In the genomic region with DNA sequence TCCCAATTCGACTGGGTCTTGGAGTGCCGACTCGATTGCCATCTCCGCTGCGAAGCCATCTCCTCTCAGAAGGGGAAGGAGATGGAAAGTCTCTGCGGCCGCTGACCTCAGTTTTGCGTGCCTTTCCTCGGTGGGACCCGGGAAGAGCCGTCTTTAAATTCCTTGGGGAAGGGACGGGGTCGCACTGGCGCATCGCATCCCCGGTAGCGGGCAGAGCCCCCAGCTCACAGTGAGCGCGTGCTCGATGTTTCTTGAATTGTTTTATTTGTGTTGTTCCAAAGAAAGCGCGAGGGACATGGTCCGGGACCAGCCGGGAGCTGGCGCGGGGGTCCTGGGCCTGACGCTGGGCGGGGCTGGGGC, we compare ENCODE assay signal across 8 cellular contexts. TPM values are rescaled to one million over a fixed set of nuclear protein-coding genes. Genes with fewer than 3 reads are reported as not detected.
DNase-seq lines count a peak whose midpoint lies in the region; ATAC-seq, FAIRE-seq and TF ChIP-seq lines count a peak whose summit lies in the region.

No MANE protein-coding gene starts in this region.

- H3K4me3 ChIP-seq in gastroesophageal sphincter, result peak overlapping the region in 1 of 2 donors; percentile 65

- no peak for FAIRE-seq in urothelium cell line (lab: Jason Lieb, UNC)

- peaks cover 0 to 20% (median 5%) of the 10 kb centered on the region in 3 donors for H3K4me1 ChIP-seq in gastroesophageal sphincter

- TF ChIP-seq EP300 in gastroesophageal sphincter (IDR thresholded peaks at IDR 0.05), result no peak

- ATAC-seq in activated CD8-positive, alpha-beta memory T cell treated with anti-CD3 and anti-CD28 coated beads, Interleukin-2, amount 10 ng/mL, durations not matched to agents 7 days and 5 days, result no peak
- no peak for ATAC-seq in memory B cell (ENCODE audit: low read depth)
- ATAC-seq in stimulated activated naive CD8-positive, alpha-beta T cell treated with anti-CD3 and anti-CD28 coated beads, Interleukin-15, amount 100 ng/mL, for 72 hours, result no peak
- ATAC-seq in gastroesophageal sphincter, result no peak
- ATAC-seq in GM21526 (IDR thresholded peaks at IDR 0.05; ENCODE audit: low FRiP score, unreplicated experiment), result no peak

- no peak for TF ChIP-seq POLR2A in gastroesophageal sphincter (IDR thresholded peaks at IDR 0.05)

- peaks cover 35% of the 10 kb centered on the region for H3K27me3 Mint-ChIP-seq in activated CD8-positive, alpha-beta memory T cell treated with anti-CD3 and anti-CD28 coated beads, Interleukin-2, amount 10 ng/mL, durations not matched to agents 7 days and 5 days
- H3K27me3 Mint-ChIP-seq in activated T-helper 2 cell treated with anti-CD3 and anti-CD28 coated beads, Interferon-gamma antibody, Interleukin-2, Interleukin-4, amounts not matched to agents 10 μg/mL and 5 μg/mL and 100 μg/mL, durations not matched to agents 14 hours and 24 hours and 36 hours (ENCODE audit: low read depth), result peaks cover 2% of the 10 kb centered on the region
- H3K27me3 Mint-ChIP-seq in memory B cell, result peaks cover 17% of the 10 kb centered on the region
- H3K27me3 Mint-ChIP-seq in stimulated activated naive CD8-positive, alpha-beta T cell treated with anti-CD3 and anti-CD28 coated beads, Interleukin-15, amount 100 ng/mL, for 72 hours, result peaks cover 48% of the 10 kb centered on the region

- H3K27ac ChIP-seq in gastroesophageal sphincter, result no peak overlapping the region

- DNase-seq in activated CD8-positive, alpha-beta memory T cell treated with anti-CD3 and anti-CD28 coated beads, Interleukin-2, amount 10 ng/mL, durations not matched to agents 7 days and 5 days, result no peak
- DNase-seq in activated CD8-positive, alpha-beta memory T cell treated with anti-CD3 and anti-CD28 coated beads, Interleukin-2, amount 50 U/mL, for 4 hours, result no peak
- DNase-seq in activated T-helper 2 cell treated with anti-CD3 and anti-CD28 coated beads, Interferon-gamma antibody, Interleukin-2, Interleukin-4, amounts not matched to agents 10 μg/mL and 5 μg/mL and 100 μg/mL, durations not matched to agents 14 hours and 24 hours and 36 hours (ENCODE audit: low spot score), result no peak
- no peak for DNase-seq in memory B cell (ENCODE audit: low spot score in 2 of 2)
- DNase-seq in stimulated activated naive CD8-positive, alpha-beta T cell treated with anti-CD3 and anti-CD28 coated beads, Interleukin-15, amount 100 ng/mL, for 72 hours, result no peak
- DNase-seq in urothelium cell line (ENCODE audit: low spot score), result no peak

- H3K4me1 Mint-ChIP-seq in activated CD8-positive, alpha-beta memory T cell treated with anti-CD3 and anti-CD28 coated beads, Interleukin-2, amount 10 ng/mL, durations not matched to agents 7 days and 5 days, result peaks cover 9% of the 10 kb centered on the region
- peaks cover 16% of the 10 kb centered on the region for H3K4me1 Mint-ChIP-seq in activated T-helper 2 cell treated with anti-CD3 and anti-CD28 coated beads, Interferon-gamma antibody, Interleukin-2, Interleukin-4, amounts not matched to agents 10 μg/mL and 5 μg/mL and 100 μg/mL, durations not matched to agents 14 hours and 24 hours and 36 hours (ENCODE audit: low read depth)
- H3K4me1 Mint-ChIP-seq in memory B cell, result peaks cover 2% of the 10 kb centered on the region
- H3K4me1 Mint-ChIP-seq in stimulated activated naive CD8-positive, alpha-beta T cell treated with anti-CD3 and anti-CD28 coated beads, Interleukin-15, amount 100 ng/mL, for 72 hours, result peaks cover 6% of the 10 kb centered on the region

- no peaks in the 10 kb centered on the region for H3K9me3 ChIP-seq in gastroesophageal sphincter

- H3K27ac Mint-ChIP-seq in activated CD8-positive, alpha-beta memory T cell treated with anti-CD3 and anti-CD28 coated beads, Interleukin-2, amount 10 ng/mL, durations not matched to agents 7 days and 5 days, result no peak overlapping the region
- H3K27ac Mint-ChIP-seq in activated T-helper 2 cell treated with anti-CD3 and anti-CD28 coated beads, Interferon-gamma antibody, Interleukin-2, Interleukin-4, amounts not matched to agents 10 μg/mL and 5 μg/mL and 100 μg/mL, durations not matched to agents 14 hours and 24 hours and 36 hours, result no peak overlapping the region
- H3K27ac Mint-ChIP-seq in memory B cell, result no peak overlapping the region
- no peak overlapping the region for H3K27ac Mint-ChIP-seq in stimulated activated naive CD8-positive, alpha-beta T cell treated with anti-CD3 and anti-CD28 coated beads, Interleukin-15, amount 100 ng/mL, for 72 hours

- no peak for TF ChIP-seq CTCF in gastroesophageal sphincter (IDR thresholded peaks at IDR 0.05)

- H3K9me3 Mint-ChIP-seq in activated CD8-positive, alpha-beta memory T cell treated with anti-CD3 and anti-CD28 coated beads, Interleukin-2, amount 10 ng/mL, durations not matched to agents 7 days and 5 days (ENCODE audit: low read depth), result no peaks in the 10 kb centered on the region
- no peaks in the 10 kb centered on the region for H3K9me3 Mint-ChIP-seq in activated T-helper 2 cell treated with anti-CD3 and anti-CD28 coated beads, Interferon-gamma antibody, Interleukin-2, Interleukin-4, amounts not matched to agents 10 μg/mL and 5 μg/mL and 100 μg/mL, durations not matched to agents 14 hours and 24 hours and 36 hours
- H3K9me3 Mint-ChIP-seq in memory B cell, result no peaks in the 10 kb centered on the region
- no peaks in the 10 kb centered on the region for H3K9me3 Mint-ChIP-seq in stimulated activated naive CD8-positive, alpha-beta T cell treated with anti-CD3 and anti-CD28 coated beads, Interleukin-15, amount 100 ng/mL, for 72 hours

- CTCF ChIA-PET in activated CD8-positive, alpha-beta memory T cell treated with anti-CD3 and anti-CD28 coated beads, Interleukin-2, amount 10 ng/mL, durations not matched to agents 7 days and 5 days (lab: Charles Lee), result no interaction called here

- H3K4me3 Mint-ChIP-seq in activated CD8-positive, alpha-beta memory T cell treated with anti-CD3 and anti-CD28 coated beads, Interleukin-2, amount 10 ng/mL, durations not matched to agents 7 days and 5 days, result peak overlapping the region; percentile 44
- H3K4me3 Mint-ChIP-seq in activated T-helper 2 cell treated with anti-CD3 and anti-CD28 coated beads, Interferon-gamma antibody, Interleukin-2, Interleukin-4, amounts not matched to agents 10 μg/mL and 5 μg/mL and 100 μg/mL, durations not matched to agents 14 hours and 24 hours and 36 hours (ENCODE audit: low read depth), result peak overlapping the region; percentile 70
- H3K4me3 Mint-ChIP-seq in memory B cell, result peak overlapping the region; percentile 47
- peak overlapping the region; percentile 59 to 71 for H3K4me3 Mint-ChIP-seq in stimulated activated naive CD8-positive, alpha-beta T cell treated with anti-CD3 and anti-CD28 coated beads, Interleukin-15, amount 100 ng/mL, for 72 hours

- 8 to 43% methylated on average over 5 of the region's 28 CpGs for WGBS in gastroesophageal sphincter (ENCODE audit: low coverage in 1 of 2), 2 donors

- H3K27me3 ChIP-seq in gastroesophageal sphincter, result peaks cover 29% of the 10 kb centered on the region

- peaks cover 0 to 4% of the 10 kb centered on the region in 2 donors for H3K36me3 ChIP-seq in gastroesophageal sphincter

- H3K36me3 Mint-ChIP-seq in activated CD8-positive, alpha-beta memory T cell treated with anti-CD3 and anti-CD28 coated beads, Interleukin-2, amount 10 ng/mL, durations not matched to agents 7 days and 5 days, result no peaks in the 10 kb centered on the region
- peaks cover 10% of the 10 kb centered on the region for H3K36me3 Mint-ChIP-seq in activated T-helper 2 cell treated with anti-CD3 and anti-CD28 coated beads, Interferon-gamma antibody, Interleukin-2, Interleukin-4, amounts not matched to agents 10 μg/mL and 5 μg/mL and 100 μg/mL, durations not matched to agents 14 hours and 24 hours and 36 hours (ENCODE audit: low read depth)
- H3K36me3 Mint-ChIP-seq in memory B cell, result no peaks in the 10 kb centered on the region

- intact Hi-C loops in activated T-helper 2 cell treated with anti-CD3 and anti-CD28 coated beads, Interferon-gamma antibody, Interleukin-2, Interleukin-4, amounts not matched to agents 10 μg/mL and 5 μg/mL and 100 μg/mL, durations not matched to agents 14 hours and 24 hours and 36 hours (cut with micrococcal nuclease), result loop anchor here (1.0 to 5.0 kb wide), 5 partner anchors 57 to 317 kb away; a partner anchor contains a TSS

RNA-seq across cellular contexts. Expression of a gene that starts 0.3 kb away (rescaled TPM):
- total RNA-seq in activated CD8-positive, alpha-beta memory T cell treated with anti-CD3 and anti-CD28 coated beads, Interleukin-2, amount 10 ng/mL, durations not matched to agents 7 days and 5 days, result 10 to 100 TPM in 1 of 2 experiments, 1 to 10 TPM in 1; 6.9 to 14.6 TPM
- total RNA-seq in activated T-helper 2 cell treated with anti-CD3 and anti-CD28 coated beads, Interferon-gamma antibody, Interleukin-2, Interleukin-4, amounts not matched to agents 10 μg/mL and 5 μg/mL and 100 μg/mL, durations not matched to agents 14 hours and 24 hours and 36 hours, result 41.4 and 46.0 TPM in 2 replicates
- 10 to 100 TPM in 3 of 4 donors, 1 to 10 TPM in 1; 6.3 to 22.6 (median 14.2) TPM for total RNA-seq in gastroesophageal sphincter
